ENCODE assay signal across 1 cellular context in the genomic region with DNA sequence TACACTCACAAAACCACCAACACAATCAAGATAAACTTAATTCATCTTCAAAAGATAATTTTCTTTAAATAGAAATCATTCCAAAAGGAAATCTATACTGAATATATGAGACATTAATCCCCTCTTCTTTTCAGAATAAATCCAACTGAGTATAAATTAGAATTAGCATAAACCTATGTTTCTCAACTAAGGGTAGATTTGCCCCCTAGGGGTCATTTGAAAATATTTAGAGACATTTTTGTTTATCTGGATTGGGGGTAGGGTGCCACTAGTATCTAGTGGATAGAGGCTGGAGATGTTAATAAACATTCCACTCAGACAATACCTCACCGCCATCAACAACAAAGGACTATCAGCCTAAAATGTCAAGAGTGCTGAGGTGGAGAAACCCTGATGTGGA.
A peak's percentile ranks its signal among the peaks of the same experiment; 100 is the strongest.
TF ChIP-seq lines count a peak whose summit lies in the region.

No MANE protein-coding gene starts in this region.

TF ChIP-seq in HepG2, 621 proteins besides CTCF, POLR2A, EP300 and RAD21:
- 0 out of 2 replicates have a peak, but pooled peaks have one; percentile 46 for TF ChIP-seq CHD4 (IDR thresholded peaks at IDR 0.05; ENCODE audit: borderline replicate concordance, low read length)
- TF ChIP-seq AGO2 (optimal IDR thresholded peaks at IDR 0.05; ENCODE audit: low read depth, low read length), result no peak
- TF ChIP-seq, protein P1, sequence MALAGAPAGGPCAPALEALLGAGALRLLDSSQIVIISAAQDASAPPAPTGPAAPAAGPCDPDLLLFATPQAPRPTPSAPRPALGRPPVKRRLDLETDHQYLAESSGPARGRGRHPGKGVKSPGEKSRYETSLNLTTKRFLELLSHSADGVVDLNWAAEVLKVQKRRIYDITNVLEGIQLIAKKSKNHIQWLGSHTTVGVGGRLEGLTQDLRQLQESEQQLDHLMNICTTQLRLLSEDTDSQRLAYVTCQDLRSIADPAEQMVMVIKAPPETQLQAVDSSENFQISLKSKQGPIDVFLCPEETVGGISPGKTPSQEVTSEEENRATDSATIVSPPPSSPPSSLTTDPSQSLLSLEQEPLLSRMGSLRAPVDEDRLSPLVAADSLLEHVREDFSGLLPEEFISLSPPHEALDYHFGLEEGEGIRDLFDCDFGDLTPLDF (CRISPR knock-in tag; IDR thresholded peaks at IDR 0.05), result no peak
TF ChIP-seq in HepG2: peak in this region for 1.
